In genomic region chr1:9038881-9039760, GRCh38 we compare ENCODE assay signal across 1 cellular context.
TF ChIP-seq lines count a peak whose summit lies in the region.

No MANE protein-coding gene starts in this region.

TF ChIP-seq in endothelial cell of umbilical vein, 7 proteins besides CTCF, POLR2A, EP300 and RAD21:
- peak; percentile 2 for TF ChIP-seq EZH2 (IDR thresholded peaks at IDR 0.05; ENCODE audit: borderline replicate concordance, low read depth, low read length, severe bottlenecking)
- TF ChIP-seq GATA2 (IDR thresholded peaks at IDR 0.05; ENCODE audit: insufficient read depth, insufficient read length, low read depth, low read length), result no peak
